Comparison of ENCODE assay signal across 11 cellular contexts in genomic region chr1:91737650-91738049, GRCh38.
DNase-seq lines count a peak whose midpoint lies in the region; ATAC-seq and TF ChIP-seq lines count a peak whose summit lies in the region.
"Had no signal": no experiment of that assay in that cellular context is flagged by ENCODE, and none has a peak within 500 bp of the region (broad histone marks: within the 10 kb centered on the region; RNA-seq: fewer than 3 reads in every experiment).

No MANE protein-coding gene starts in this region.

- H2BK12ac ChIP-seq in trophoblast cell (ENCODE audit: low read length): no peak overlapping the region

- H3K14ac ChIP-seq in trophoblast cell (ENCODE audit: low read length): no peak overlapping the region

- peaks cover 2% of the 10 kb centered on the region for H3K79me2 ChIP-seq in fibroblast of lung (ENCODE audit: control insufficient read depth, insufficient read depth, low read length)
- no peaks in the 10 kb centered on the region for H3K79me2 ChIP-seq in trophoblast cell (ENCODE audit: control insufficient read depth, insufficient read depth, low read length, poor library complexity)
- H3K79me2 ChIP-seq: parathyroid adenoma had no signal

- H3K27me3 ChIP-seq in heart right ventricle: no peaks in the 10 kb centered on the region
- no peaks in the 10 kb centered on the region for H3K27me3 ChIP-seq in fibroblast of lung (ENCODE audit: control insufficient read depth, insufficient read depth, low read length)
- no peaks in the 10 kb centered on the region for H3K27me3 ChIP-seq in trophoblast cell (ENCODE audit: insufficient read depth, low read length)

- intact Hi-C loops in heart right ventricle (cut with DNase I): loop anchor here in 1 of 10 donors (10.0 kb wide), 1 partner anchor 87 kb away; no protein-coding TSS in a partner anchor
- intact Hi-C loops in Right ventricle myocardium superior (cut with DNase I): no loop called here

- no peak overlapping the region for H3K23ac ChIP-seq in trophoblast cell (ENCODE audit: low read length)

- H3K4me3 ChIP-seq in heart right ventricle: no peak overlapping the region
- no peak overlapping the region for H3K4me3 ChIP-seq in fibroblast of lung (replicated peaks in 1 of 4; ENCODE audit: control extremely low read depth in 1 of 4, insufficient read depth in 1 of 4, low read depth in 3 of 4, low read length in 4 of 4)
- no peak overlapping the region for H3K4me3 ChIP-seq in trophoblast cell (ENCODE audit: low read depth, low read length)
- no peak overlapping the region for H3K4me3 ChIP-seq in urinary bladder (ENCODE audit: low read depth, low read length)
- H3K4me3 ChIP-seq: SK-N-MC had no signal

- H2AFZ ChIP-seq in fibroblast of lung (ENCODE audit: low read length) (no peak overlapping the region), trophoblast cell (ENCODE audit: insufficient read depth, low read length, poor library complexity) (no peak overlapping the region)
- H2AFZ ChIP-seq: parathyroid adenoma had no signal

- H2BK5ac ChIP-seq in trophoblast cell (ENCODE audit: low read depth, low read length, poor library complexity): no peak overlapping the region

- H4K20me1 ChIP-seq in fibroblast of lung (ENCODE audit: control insufficient read depth, extremely low read depth, insufficient read depth, low read length): no peaks in the 10 kb centered on the region

- H3K79me1 ChIP-seq in trophoblast cell (ENCODE audit: low read length): peaks cover 2% of the 10 kb centered on the region

- ATAC-seq in heart right ventricle: no peak
- ATAC-seq in Right ventricle myocardium superior (ENCODE audit: poor library complexity): no peak

- peak overlapping the region in 8 of 10 donors; percentile 51 to 73 (median 62) for H3K27ac ChIP-seq in heart right ventricle
- H3K27ac ChIP-seq in fibroblast of lung (ENCODE audit: insufficient read depth, low read length): peak overlapping the region; percentile 72
- peak overlapping the region; percentile 37 for H3K27ac ChIP-seq in trophoblast cell (ENCODE audit: low read depth, low read length)
- peak overlapping the region; percentile 59 for H3K27ac ChIP-seq in urinary bladder (ENCODE audit: low read depth)
- H3K27ac ChIP-seq: parathyroid adenoma, SK-N-MC had no signal

- H3K4ac ChIP-seq in trophoblast cell (ENCODE audit: low read depth, low read length): no peak overlapping the region

- no peaks in the 10 kb centered on the region for H3K9me3 ChIP-seq in heart right ventricle
- no peaks in the 10 kb centered on the region for H3K9me3 ChIP-seq in fibroblast of lung (ENCODE audit: control insufficient read depth, insufficient read depth, low read depth, low read length)
- no peaks in the 10 kb centered on the region for H3K9me3 ChIP-seq in trophoblast cell (ENCODE audit: insufficient read depth, low read depth, low read length)

- 95 to 99% methylated on average over 4 of the region's 4 CpGs for WGBS in heart right ventricle, 2 donors
- WGBS in trophoblast cell (ENCODE audit: extremely low coverage, insufficient coverage, insufficient read length): no CpG with 5 or more reads among the region's 4 CpGs
- 96% methylated on average over 4 of the region's 4 CpGs for WGBS in urinary bladder

- H3K18ac ChIP-seq in trophoblast cell (ENCODE audit: low read length): no peak overlapping the region

- TF ChIP-seq CTCF in heart right ventricle (IDR thresholded peaks at IDR 0.05): no peak
- no peak for TF ChIP-seq CTCF in fibroblast of lung (conservative IDR thresholded peaks at IDR 0.05 in 1 of 2, IDR thresholded peaks at IDR 0.05 in 1 of 2; ENCODE audit: low read depth in 1 of 2, low read length in 2 of 2)

- peak overlapping the region; percentile 18 for H3K4me2 ChIP-seq in fibroblast of lung (ENCODE audit: extremely low read depth, insufficient read depth, low read length)
- H3K4me2 ChIP-seq in trophoblast cell (ENCODE audit: low read length): no peak overlapping the region

- no peak overlapping the region for H2AK5ac ChIP-seq in trophoblast cell (ENCODE audit: low read length)

- H3K4me1 ChIP-seq in heart right ventricle (peaks cover 3 to 48% (median 32%) of the 10 kb centered on the region in 9 donors), fibroblast of lung (ENCODE audit: control insufficient read depth, extremely low read depth, insufficient read depth, low read length) (peaks cover 25% of the 10 kb centered on the region), trophoblast cell (ENCODE audit: control insufficient read depth in 1 of 2, insufficient read depth in 2 of 2, low read length in 2 of 2) (peaks cover 6 to 12% of the 10 kb centered on the region in 2 experiments), urinary bladder (ENCODE audit: insufficient read depth) (peaks cover 1% of the 10 kb centered on the region)
- H3K4me1 ChIP-seq: parathyroid adenoma had no signal

- H4K91ac ChIP-seq in trophoblast cell (ENCODE audit: low read depth, low read length): no peak overlapping the region

- no peak overlapping the region for H2BK120ac ChIP-seq in trophoblast cell (ENCODE audit: insufficient read depth, low read length, poor library complexity)

- DNase-seq in heart right ventricle (no peak), Right ventricle myocardium superior (no peak), fibroblast of lung (ENCODE audit: low read depth in 2 of 2) (no peak), trophoblast cell (no peak), midbrain (lab: John Stamatoyannopoulos, UW) (no peak), pons (ENCODE audit: low spot score) (no peak), SKM-1 (lab: John Stamatoyannopoulos, UW; ENCODE audit: unreplicated experiment) (no peak)
- DNase-seq: stimulated activated CD4-positive, alpha-beta T cell treated with anti-CD3 and anti-CD28 coated beads, Interleukin-2, amount 100 ng/mL, for 48 hours had no signal

- H4K12ac ChIP-seq in trophoblast cell (ENCODE audit: low read depth, low read length): no peak overlapping the region

- H3K36me3 ChIP-seq in heart right ventricle (peaks cover 0 to 20% (median 0%) of the 10 kb centered on the region in 9 donors), fibroblast of lung (ENCODE audit: control insufficient read depth, insufficient read depth, low read length) (peaks cover 8% of the 10 kb centered on the region), trophoblast cell (ENCODE audit: control insufficient read depth in 1 of 2, insufficient read depth in 2 of 2, low read length in 2 of 2) (no peaks in the 10 kb centered on the region), urinary bladder (ENCODE audit: insufficient read depth) (no peaks in the 10 kb centered on the region)

- no peak overlapping the region for H4K8ac ChIP-seq in trophoblast cell (ENCODE audit: low read depth, low read length)

- H3K9ac ChIP-seq in fibroblast of lung (ENCODE audit: insufficient read depth, low read length) (no peak overlapping the region), trophoblast cell (ENCODE audit: low read length) (no peak overlapping the region)
- H3K9ac ChIP-seq: parathyroid adenoma had no signal
